8 cellular contexts compared by ENCODE assay signal in genomic region chr16:88527186-88527936, GRCh38. TPM values are rescaled to one million over a fixed set of nuclear protein-coding genes. Genes with fewer than 3 reads are reported as not detected.
DNase-seq lines count a peak whose midpoint lies in the region; TF ChIP-seq lines count a peak whose summit lies in the region.

No MANE protein-coding gene starts in this region.

- peak; percentile 82 for TF ChIP-seq CTCF in KMS-11 (conservative IDR thresholded peaks at IDR 0.05; ENCODE audit: low read depth, low read length)

- H3K9me3 Mint-ChIP-seq in activated CD4-positive, alpha-beta T cell treated with anti-CD3 and anti-CD28 coated beads, Interleukin-2, amount 10 ng/mL, durations not matched to agents 7 days and 5 days: no peaks in the 10 kb centered on the region

- CTCF ChIA-PET in activated CD4-positive, alpha-beta T cell treated with anti-CD3 and anti-CD28 coated beads, Interleukin-2, amount 10 ng/mL, durations not matched to agents 7 days and 5 days (lab: Charles Lee): no interaction called here

- H3K4me1 ChIP-seq in KMS-11 (ENCODE audit: low read depth, poor library complexity, severe bottlenecking): no peaks in the 10 kb centered on the region

- H3K4me3 Mint-ChIP-seq in activated CD4-positive, alpha-beta T cell treated with anti-CD3 and anti-CD28 coated beads, Interleukin-2, amount 10 ng/mL, durations not matched to agents 7 days and 5 days: no peak overlapping the region

- H3K27ac Mint-ChIP-seq in activated CD4-positive, alpha-beta T cell treated with anti-CD3 and anti-CD28 coated beads, Interleukin-2, amount 10 ng/mL, durations not matched to agents 7 days and 5 days: no peak overlapping the region

- H4K20me1 ChIP-seq in KMS-11 (ENCODE audit: insufficient read depth): no peaks in the 10 kb centered on the region

- DNase-seq in EL: peak; percentile 65
- DNase-seq in activated CD4-positive, alpha-beta T cell treated with anti-CD3 and anti-CD28 coated beads, Interleukin-2, amount 10 ng/mL, durations not matched to agents 7 days and 5 days: peak; percentile 59
- peak; percentile 78 for DNase-seq in dermis blood vessel endothelial cell
- peak; percentile 61 to 74 for DNase-seq in lung microvascular endothelial cell (ENCODE audit: low read depth in 2 of 2)
- DNase-seq in stimulated activated CD8-positive, alpha-beta memory T cell treated with anti-CD3 and anti-CD28 coated beads, Interleukin-4, amount 100 ng/mL, for 4 hours (ENCODE audit: low read depth in 2 of 2, low spot score in 1 of 2): peak; percentile 28 to 32
- no peak for DNase-seq in globus pallidus (ENCODE audit: low spot score)
- no peak for DNase-seq in NCI-H187 treated with DMSO at 0.1 percent for 48 hours (lab: John Stamatoyannopoulos, UW)

- H3K27ac ChIP-seq in KMS-11: no peak overlapping the region

- no peaks in the 10 kb centered on the region for H3K79me2 ChIP-seq in KMS-11 (ENCODE audit: insufficient read depth, low read depth)

- H3K36me3 Mint-ChIP-seq in activated CD4-positive, alpha-beta T cell treated with anti-CD3 and anti-CD28 coated beads, Interleukin-2, amount 10 ng/mL, durations not matched to agents 7 days and 5 days (ENCODE audit: low read depth): no peaks in the 10 kb centered on the region

- no peaks in the 10 kb centered on the region for H3K36me3 ChIP-seq in KMS-11 (ENCODE audit: insufficient read depth)

- H3K4me2 ChIP-seq in KMS-11: no peak overlapping the region

- peaks cover 69% of the 10 kb centered on the region for H3K27me3 ChIP-seq in KMS-11 (ENCODE audit: insufficient read depth, low read depth)

- POLR2A ChIA-PET in activated CD4-positive, alpha-beta T cell treated with anti-CD3 and anti-CD28 coated beads, Interleukin-2, amount 10 ng/mL, durations not matched to agents 7 days and 5 days (lab: Charles Lee): no interaction called here

- peaks cover 3% of the 10 kb centered on the region for H3K4me1 Mint-ChIP-seq in activated CD4-positive, alpha-beta T cell treated with anti-CD3 and anti-CD28 coated beads, Interleukin-2, amount 10 ng/mL, durations not matched to agents 7 days and 5 days

- no peak overlapping the region for H3K9ac ChIP-seq in KMS-11

- no peak overlapping the region for H2AFZ ChIP-seq in KMS-11 (ENCODE audit: low read depth)

- no peak overlapping the region for H3K4me3 ChIP-seq in KMS-11 (IDR thresholded peaks at IDR 0.05; ENCODE audit: insufficient read depth, low read depth, low read length)

- no peaks in the 10 kb centered on the region for H3K27me3 Mint-ChIP-seq in activated CD4-positive, alpha-beta T cell treated with anti-CD3 and anti-CD28 coated beads, Interleukin-2, amount 10 ng/mL, durations not matched to agents 7 days and 5 days

RNA-seq across cellular contexts. Expression of gene ZC3H18, which starts 42.8 kb away (rescaled TPM):
- total RNA-seq in activated CD4-positive, alpha-beta T cell treated with anti-CD3 and anti-CD28 coated beads, Interleukin-2, amount 10 ng/mL, durations not matched to agents 7 days and 5 days: 10 to 100 TPM; 77.1 to 87.0 TPM
- 15.3 and 17.3 TPM in 2 replicates for total RNA-seq in dermis blood vessel endothelial cell
- 6.1 and 8.7 TPM in 2 replicates for total RNA-seq in lung microvascular endothelial cell

Comparison
In these comparisons a context has a peak if more than half of its experiments do, and no peak if none do; other contexts are left out.
1. DNase-seq: peak in EL (single experiment), activated CD4-positive, alpha-beta T cell treated with anti-CD3 and anti-CD28 coated beads, Interleukin-2, amount 10 ng/mL, durations not matched to agents 7 days and 5 days (single experiment), dermis blood vessel endothelial cell (single experiment), lung microvascular endothelial cell (2 of 2) and stimulated activated CD8-positive, alpha-beta memory T cell treated with anti-CD3 and anti-CD28 coated beads, Interleukin-4, amount 100 ng/mL, for 4 hours (2 of 2); none in globus pallidus (single experiment) and NCI-H187 treated with DMSO at 0.1 percent for 48 hours (single experiment).